8 cellular contexts compared by ENCODE assay signal in genomic region chr10:124461642-124462347, GRCh38. TPM values are rescaled to one million over a fixed set of nuclear protein-coding genes. Genes with fewer than 3 reads are reported as not detected.
DNase-seq lines count a peak whose midpoint lies in the region; ATAC-seq lines count a peak whose summit lies in the region.

Gene LHPP (plus strand): TSS chr10:124461823. CDS start chr10:124461863, 40 bp downstream.

- H3K4me1 Mint-ChIP-seq in activated CD4-positive, alpha-beta T cell treated with anti-CD3 and anti-CD28 coated beads for 36 hours = peaks cover 25% of the 10 kb centered on the region

- no peaks in the 10 kb centered on the region for H3K9me3 Mint-ChIP-seq in activated CD4-positive, alpha-beta T cell treated with anti-CD3 and anti-CD28 coated beads for 36 hours (ENCODE audit: low read depth)

- intact Hi-C loops in activated CD4-positive, alpha-beta T cell treated with anti-CD3 and anti-CD28 coated beads for 36 hours (cut with DNase I, micrococcal nuclease) = loop anchor here (1.0 to 5.0 kb wide), 13 partner anchors 42 to 1453 kb away; partner anchors contain the start of genes ABRAXAS2 (in 1 of the 2), BCCIP (in 1 of the 2), BUB3 (in 1 of the 2) and EDRF1 (in 1 of the 2)

- POLR2A ChIA-PET in activated CD4-positive, alpha-beta T cell treated with anti-CD3 and anti-CD28 coated beads for 36 hours (lab: Charles Lee) = interaction anchor here (0.8 kb wide), 1 partner anchor 339 kb away, joined by 7 read pairs; the partner anchor contains the start of gene ABRAXAS2

- ATAC-seq in GM18861 (IDR thresholded peaks at IDR 0.05; ENCODE audit: unreplicated experiment) (peak; percentile 90), HG03066 (IDR thresholded peaks at IDR 0.05; ENCODE audit: low read depth, unreplicated experiment) (peak; percentile 94), left lobe of liver (peak; percentile 91)
- peak; percentile 97 for ATAC-seq in activated CD4-positive, alpha-beta T cell treated with anti-CD3 and anti-CD28 coated beads for 36 hours

- H3K36me3 Mint-ChIP-seq in activated CD4-positive, alpha-beta T cell treated with anti-CD3 and anti-CD28 coated beads for 36 hours (ENCODE audit: low read depth) = peaks cover 1% of the 10 kb centered on the region

- H3K27ac Mint-ChIP-seq in activated CD4-positive, alpha-beta T cell treated with anti-CD3 and anti-CD28 coated beads for 36 hours = peak within 1 kb of the TSS; percentile 96

- DNase-seq in AG08395 (ENCODE audit: low spot score) (peak; percentile 94), NCI-H345 (lab: John Stamatoyannopoulos, UW) (peak; percentile 80), left lobe of liver (ENCODE audit: low spot score) (peak; percentile 90)
- DNase-seq in activated CD4-positive, alpha-beta T cell treated with anti-CD3 and anti-CD28 coated beads for 36 hours = peak; percentile 92
- peak; percentile 87 for DNase-seq in stimulated activated CD4-positive, alpha-beta T cell treated with anti-CD3 and anti-CD28 coated beads, Interleukin-1b, Interleukin-23, amount 100 ng/mL, for 48 hours

- peak within 1 kb of the TSS; percentile 71 for H3K4me3 Mint-ChIP-seq in activated CD4-positive, alpha-beta T cell treated with anti-CD3 and anti-CD28 coated beads for 36 hours

- H3K27me3 Mint-ChIP-seq in activated CD4-positive, alpha-beta T cell treated with anti-CD3 and anti-CD28 coated beads for 36 hours = peaks cover 2% of the 10 kb centered on the region

- H3K27ac ChIP-seq in cingulate gyrus (ENCODE audit: low read depth, low read length) = peak within 1 kb of the TSS; percentile 85

- CTCF ChIA-PET in activated CD4-positive, alpha-beta T cell treated with anti-CD3 and anti-CD28 coated beads for 36 hours (lab: Charles Lee) = interaction anchor here (0.7 to 1.2 kb wide), 3 partner anchors 43 to 195 kb away, joined by 3 to 4 read pairs (median 3); partner anchors contain the start of gene OAT

RNA-seq across cellular contexts. Expression of gene LHPP, which starts in this region (rescaled TPM):
- 10 to 100 TPM; 11.5 to 14.0 TPM for total RNA-seq in activated CD4-positive, alpha-beta T cell treated with anti-CD3 and anti-CD28 coated beads for 36 hours
- 52.0 TPM for total RNA-seq in left lobe of liver

Comparison
In these comparisons a context has a peak if more than half of its experiments do, and no peak if none do; other contexts are left out.
1. Peak in every context shown above with its lines: DNase-seq, ATAC-seq and H3K27ac ChIP-seq.